In genomic region chr10:30172663-30173062, GRCh38 we compare ENCODE assay signal across 18 cellular contexts.
DNase-seq lines count a peak whose midpoint lies in the region; ATAC-seq and TF ChIP-seq lines count a peak whose summit lies in the region.
"Had no signal": no experiment of that assay in that cellular context is flagged by ENCODE, and none has a peak within 500 bp of the region (broad histone marks: within the 10 kb centered on the region; RNA-seq: fewer than 3 reads in every experiment).

No MANE protein-coding gene starts in this region.

- no peaks in the 10 kb centered on the region for H3K4me1 ChIP-seq in effector memory CD4-positive, alpha-beta T cell (ENCODE audit: control insufficient read depth, insufficient read depth, low read length, poor library complexity, severe bottlenecking)

- H3K9me3 ChIP-seq in effector memory CD4-positive, alpha-beta T cell (ENCODE audit: control insufficient read depth, low read length): no peaks in the 10 kb centered on the region
- H3K9me3 ChIP-seq: MG63 had no signal

- no peak for TF ChIP-seq CTCF in fibroblast of mammary gland (conservative IDR thresholded peaks at IDR 0.05; ENCODE audit: control insufficient read depth, insufficient read depth, low read depth, low read length)

- no peaks in the 10 kb centered on the region for H3K36me3 ChIP-seq in effector memory CD4-positive, alpha-beta T cell (ENCODE audit: control insufficient read depth, insufficient read depth, low read length)
- H3K36me3 ChIP-seq: MG63 had no signal

- H3K27me3 ChIP-seq in effector memory CD4-positive, alpha-beta T cell (replicated peaks; ENCODE audit: control insufficient read depth, insufficient read depth, low read length, poor library complexity, severe bottlenecking): no peaks in the 10 kb centered on the region
- H3K27me3 ChIP-seq: MG63 had no signal

- no peak overlapping the region for H3K4me3 ChIP-seq in fibroblast of mammary gland (ENCODE audit: control insufficient read depth, low read depth, low read length)
- H3K4me3 ChIP-seq in effector memory CD4-positive, alpha-beta T cell (ENCODE audit: insufficient read depth, low read depth, low read length, poor library complexity, severe bottlenecking): no peak overlapping the region
- H3K4me3 ChIP-seq: MG63 had no signal

- ATAC-seq in sciatic nerve (peak; percentile 10), HG03280 (IDR thresholded peaks at IDR 0.05; ENCODE audit: unreplicated experiment) (no peak)
- ATAC-seq: PC-3 had no signal

- peak; percentile 20 for DNase-seq in NOMO-1 treated with DMSO at 0.1 percent for 48 hours (lab: John Stamatoyannopoulos, UW; ENCODE audit: unreplicated experiment)
- DNase-seq in NOMO-1 treated with dmso at 0.1 percent for 144 hours (lab: John Stamatoyannopoulos, UW; ENCODE audit: unreplicated experiment): no peak
- DNase-seq in RPMI7951 (ENCODE audit: low read depth): peak; percentile 77
- peak; percentile 40 for DNase-seq in fibroblast of mammary gland (ENCODE audit: low read depth)
- DNase-seq in sciatic nerve (ENCODE audit: low spot score): no peak
- DNase-seq in stimulated activated naive CD4-positive, alpha-beta T cell treated with Interleukin-2 at 50 U/mL for 16 hours (lab: John Stamatoyannopoulos, UW): no peak
- no peak for DNase-seq in effector memory CD4-positive, alpha-beta T cell
- DNase-seq: 8988T; C1 segment of cervical spinal cord; DMS79 treated with DMSO at 0.1 percent for 48 hours; GF-D8; H7; MG63; NCI-H187 treated with DMSO at 0.1 percent for 48 hours; NCI-H446; NK-92 treated with Interleukin-12 subunit alpha and Interleukin-12 subunit beta, amount 100 ng/mL, for 24 hours; PC-3 had no signal

- H3K27ac ChIP-seq in effector memory CD4-positive, alpha-beta T cell (ENCODE audit: insufficient read depth, low read length, poor library complexity, severe bottlenecking): no peak overlapping the region

- intact Hi-C loops in sciatic nerve (cut with DNase I): no loop called here

Comparison
In these comparisons a context has a peak if more than half of its experiments do, and no peak if none do; other contexts are left out.
1. DNase-seq: peak in NOMO-1 treated with DMSO at 0.1 percent for 48 hours (single experiment), RPMI7951 (single experiment) and fibroblast of mammary gland (single experiment); none in NOMO-1 treated with dmso at 0.1 percent for 144 hours (single experiment), sciatic nerve (single experiment), stimulated activated naive CD4-positive, alpha-beta T cell treated with Interleukin-2 at 50 U/mL for 16 hours (single experiment) and effector memory CD4-positive, alpha-beta T cell (0 of 3).